Comparison of ENCODE assay signal across 11 cellular contexts in the genomic region with DNA sequence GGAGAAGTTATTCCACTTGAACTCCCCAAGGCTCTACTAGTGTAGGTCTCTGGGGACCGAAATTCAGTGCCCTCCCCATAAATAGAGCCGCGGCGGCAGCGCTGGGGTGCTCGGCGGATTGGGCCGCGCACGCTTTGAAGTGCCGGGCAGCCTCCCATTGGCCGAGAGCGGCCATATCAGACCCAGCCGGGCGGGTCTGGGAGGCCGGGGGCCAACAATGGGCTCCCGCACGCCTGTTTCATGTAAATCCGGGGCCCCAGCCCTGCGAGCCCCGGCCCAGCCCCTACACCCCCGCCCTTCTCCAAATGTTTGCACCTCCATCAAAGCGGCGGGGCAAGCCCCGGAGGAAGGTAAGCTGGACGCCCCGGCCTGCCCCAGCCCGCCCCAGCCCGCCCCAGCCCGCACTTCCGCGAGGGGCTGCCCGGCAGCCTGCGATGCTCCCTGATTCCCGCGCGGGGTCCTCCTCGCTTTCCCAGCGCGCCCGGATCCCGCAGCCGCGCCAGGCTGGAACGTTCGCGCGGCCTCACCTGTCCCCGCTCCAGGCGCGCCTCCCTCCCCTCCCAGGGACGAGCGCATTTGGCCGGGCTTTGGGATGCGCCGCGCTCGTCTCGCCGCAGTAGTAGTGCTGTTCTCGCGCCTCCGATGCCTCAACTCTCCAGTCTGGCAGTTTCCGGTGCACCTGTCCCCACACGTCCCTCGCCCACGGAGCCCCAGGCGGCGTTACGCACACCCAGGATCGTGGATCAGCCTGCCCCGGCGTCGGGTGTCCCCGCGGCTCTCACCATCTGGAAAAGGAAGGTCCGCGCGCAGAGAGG. TPM values are rescaled to one million over a fixed set of nuclear protein-coding genes. Genes with fewer than 3 reads are reported as not detected.
DNase-seq lines count a peak whose midpoint lies in the region; ATAC-seq and TF ChIP-seq lines count a peak whose summit lies in the region.
"Had no signal": no experiment of that assay in that cellular context is flagged by ENCODE, and none has a peak within 500 bp of the region (broad histone marks: within the 10 kb centered on the region; RNA-seq: fewer than 3 reads in every experiment).

Gene TBXT, minus strand, starts transcription at position 51 of the 815 bp plus-strand sequence. CDS start 260 bp downstream, outside the sequence.

- no peaks in the 10 kb centered on the region for H3K36me3 ChIP-seq in adrenal gland (replicated peaks in 1 of 2)
- H3K36me3 ChIP-seq: tibial artery had no signal

- peaks cover 0 to 7% of the 10 kb centered on the region in 2 donors for H3K4me1 ChIP-seq in adrenal gland (replicated peaks in 1 of 2)

- no peak for TF ChIP-seq POLR2A in adrenal gland (IDR thresholded peaks at IDR 0.05)

- H3K9me3 Mint-ChIP-seq in brain (peaks cover 0 to 6% (median 2%) of the 10 kb centered on the region in 5 experiments), nephron progenitor cell (no peaks in the 10 kb centered on the region)

- H3K27ac Mint-ChIP-seq in brain = no peak within 1 kb of the TSS
- no peak within 1 kb of the TSS for H3K27ac Mint-ChIP-seq in nephron progenitor cell

- peak; percentile 38 for DNase-seq in DMS79 (lab: John Stamatoyannopoulos, UW)
- DNase-seq in nephron progenitor cell = peak; percentile 58
- no peak for DNase-seq in adrenal gland
- no peak for DNase-seq in SKM-1 treated with dmso at 0.1 percent for 144 hours (lab: John Stamatoyannopoulos, UW; ENCODE audit: unreplicated experiment)
- no peak for DNase-seq in Kasumi-1 (lab: John Stamatoyannopoulos, UW)
- DNase-seq: NCI-H187, tibial artery had no signal

- H3K9me3 ChIP-seq in adrenal gland (replicated peaks in 1 of 3) = no peaks in the 10 kb centered on the region
- H3K9me3 ChIP-seq: tibial artery had no signal

- ATAC-seq in HG03064 (IDR thresholded peaks at IDR 0.05; ENCODE audit: low read depth, unreplicated experiment) (peak; percentile 50), HG03457 (IDR thresholded peaks at IDR 0.05; ENCODE audit: unreplicated experiment) (no peak)

- H3K4me3 ChIP-seq in adrenal gland = peak within 1 kb of the TSS in 1 of 4 donors; percentile 23
- H3K4me3 ChIP-seq: lung had no signal

- peaks cover 61% of the 10 kb centered on the region for H3K27me3 ChIP-seq in adrenal gland

- TF ChIP-seq CTCF in brain (conservative IDR thresholded peaks at IDR 0.05) (no peak), nephron progenitor cell (IDR thresholded peaks at IDR 0.05) (no peak), adrenal gland (IDR thresholded peaks at IDR 0.05) (no peak)

- peaks cover 47% of the 10 kb centered on the region for H3K27me3 Mint-ChIP-seq in brain
- peaks cover 73% of the 10 kb centered on the region for H3K27me3 Mint-ChIP-seq in nephron progenitor cell (ENCODE audit: low read depth, poor library complexity)

- H3K4me1 Mint-ChIP-seq in brain = peaks cover 32% of the 10 kb centered on the region
- peaks cover 33% of the 10 kb centered on the region for H3K4me1 Mint-ChIP-seq in nephron progenitor cell

- H3K4me3 Mint-ChIP-seq in brain (peak within 1 kb of the TSS; percentile 78 to 88 (median 84)), nephron progenitor cell (peak within 1 kb of the TSS; percentile 89)

- intact Hi-C loops in adrenal gland (cut with DNase I) = no loop called here

- H3K36me3 Mint-ChIP-seq in brain (no peaks in the 10 kb centered on the region), nephron progenitor cell (ENCODE audit: low read depth) (no peaks in the 10 kb centered on the region)

- 0 to 1% (median 1%) methylated on average over 1 to 79 of the region's 79 CpGs for WGBS in adrenal gland, 4 donors

- no peak within 1 kb of the TSS for H3K27ac ChIP-seq in adrenal gland
- H3K27ac ChIP-seq: tibial artery had no signal

RNA-seq across cellular contexts. Expression of gene TBXT, which starts in this region (rescaled TPM):
- polyA plus RNA-seq in brain (ENCODE audit: insufficient read depth, low read depth, low replicate concordance) (not detected), adrenal gland (not detected)
- not detected for total RNA-seq in adrenal gland
- total RNA-seq: lung had no signal
- polyA plus RNA-seq: lung had no signal

Comparison
In these comparisons a context has a peak if more than half of its experiments do, and no peak if none do; other contexts are left out.
1. DNase-seq: peak in DMS79 (single experiment) and nephron progenitor cell (single experiment); none in adrenal gland (0 of 7), SKM-1 treated with dmso at 0.1 percent for 144 hours (single experiment) and Kasumi-1 (0 of 2).